ENCODE assay signal across 8 cellular contexts in the genomic region with DNA sequence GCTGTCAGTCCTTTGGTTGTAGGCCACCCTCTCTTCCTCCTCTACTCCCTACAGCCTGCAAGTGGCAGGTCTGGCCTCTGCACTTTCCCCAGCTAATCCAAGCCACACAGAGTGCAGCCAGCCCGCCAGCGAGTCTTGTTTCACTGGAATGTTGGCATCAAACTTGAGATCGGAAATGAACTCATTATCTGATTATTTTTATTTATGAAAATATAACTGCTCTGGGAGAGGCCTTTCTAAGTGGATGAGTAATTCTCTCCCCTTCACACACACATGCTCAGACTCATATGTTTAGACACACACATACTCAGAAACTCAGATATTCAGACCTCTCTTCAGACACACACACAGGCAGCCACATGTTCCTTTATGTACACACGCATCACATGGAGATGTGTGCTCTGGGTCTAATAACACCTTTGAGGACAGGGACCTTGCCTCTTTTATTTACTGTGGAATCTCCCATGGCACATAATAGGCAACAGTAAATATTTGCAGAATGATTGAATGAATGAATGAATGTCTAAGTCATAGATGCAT.
DNase-seq lines count a peak whose midpoint lies in the region; ATAC-seq and TF ChIP-seq lines count a peak whose summit lies in the region.

No MANE protein-coding gene starts in this region.

- H3K56ac ChIP-seq in mesendoderm (ENCODE audit: low read length), result no peak overlapping the region

- H2AFZ ChIP-seq in neural progenitor cell (replicated peaks), result no peak overlapping the region

- H3K79me2 ChIP-seq in neural progenitor cell (ENCODE audit: low read depth) (no peaks in the 10 kb centered on the region), mesendoderm (ENCODE audit: control insufficient read depth, insufficient read depth, low read length) (no peaks in the 10 kb centered on the region)

- H2BK5ac ChIP-seq in mesendoderm (ENCODE audit: low read length), result no peak overlapping the region

- no peak overlapping the region for H4K8ac ChIP-seq in mesendoderm (ENCODE audit: low read depth, low read length)

- TF ChIP-seq CTCF in astrocyte of the cerebellum (IDR thresholded peaks at IDR 0.05; ENCODE audit: low read depth, low read length, missing control alignments) (no peak), neural progenitor cell (IDR thresholded peaks at IDR 0.05) (no peak)

- no peaks in the 10 kb centered on the region for H3K9me3 Mint-ChIP-seq in stimulated activated effector memory CD8-positive, alpha-beta T cell treated with anti-CD3 and anti-CD28 coated beads, Interleukin-12 subunit alpha, Interleukin-12 subunit beta, amount 100 ng/mL, for 72 hours
- H3K9me3 Mint-ChIP-seq in neural progenitor cell, result no peaks in the 10 kb centered on the region

- no peaks in the 10 kb centered on the region for H3K36me3 Mint-ChIP-seq in stimulated activated effector memory CD8-positive, alpha-beta T cell treated with anti-CD3 and anti-CD28 coated beads, Interleukin-12 subunit alpha, Interleukin-12 subunit beta, amount 100 ng/mL, for 72 hours
- H3K36me3 Mint-ChIP-seq in neural progenitor cell, result no peaks in the 10 kb centered on the region

- in situ Hi-C loops in astrocyte of the cerebellum (cut with HindIII; ENCODE audit: low sequenced_read_pairs), result loop anchor here (5.0 kb wide), 1 partner anchor 33 kb away; no protein-coding TSS in a partner anchor

- H3K4me2 ChIP-seq in neural progenitor cell (no peak overlapping the region), mesendoderm (ENCODE audit: low read length) (no peak overlapping the region)

- no peak overlapping the region for H3K18ac ChIP-seq in mesendoderm (ENCODE audit: low read length)

- H3K36me3 ChIP-seq in neural progenitor cell (no peaks in the 10 kb centered on the region), mesendoderm (ENCODE audit: control insufficient read depth, insufficient read depth, low read length) (no peaks in the 10 kb centered on the region)

- peak overlapping the region; percentile 86 for H3K27ac ChIP-seq in right cardiac atrium (ENCODE audit: low read length)
- H3K27ac ChIP-seq in neural progenitor cell, result no peak overlapping the region
- H3K27ac ChIP-seq in mesendoderm (ENCODE audit: low read depth, low read length), result no peak overlapping the region

- ATAC-seq in right cardiac atrium (peak; percentile 82 to 86), GM18909 (IDR thresholded peaks at IDR 0.05; ENCODE audit: poor library complexity, unreplicated experiment) (no peak)
- no peak for ATAC-seq in stimulated activated effector memory CD8-positive, alpha-beta T cell treated with anti-CD3 and anti-CD28 coated beads, Interleukin-12 subunit alpha, Interleukin-12 subunit beta, amount 100 ng/mL, for 72 hours

- no peak overlapping the region for H2BK15ac ChIP-seq in mesendoderm (replicated peaks; ENCODE audit: low read depth)

- intact Hi-C loops in right cardiac atrium (cut with DNase I), result no loop called here

- H3K27me3 Mint-ChIP-seq in neural progenitor cell (ENCODE audit: insufficient read depth, low read depth), result peaks cover 7% of the 10 kb centered on the region

- 16% methylated on average over 4 of the region's 4 CpGs for WGBS in right cardiac atrium
- WGBS in mesendoderm (ENCODE audit: extremely low coverage, insufficient coverage, low lambda C conversion rate), result no CpG with 5 or more reads among the region's 4 CpGs

- no peak overlapping the region for H2BK120ac ChIP-seq in mesendoderm (ENCODE audit: low read depth, low read length)

- no peaks in the 10 kb centered on the region for H4K20me1 ChIP-seq in neural progenitor cell (ENCODE audit: low read depth)

- no peaks in the 10 kb centered on the region for H3K4me1 Mint-ChIP-seq in stimulated activated effector memory CD8-positive, alpha-beta T cell treated with anti-CD3 and anti-CD28 coated beads, Interleukin-12 subunit alpha, Interleukin-12 subunit beta, amount 100 ng/mL, for 72 hours
- H3K4me1 Mint-ChIP-seq in neural progenitor cell, result peaks cover 50% of the 10 kb centered on the region

- H3K27ac Mint-ChIP-seq in stimulated activated effector memory CD8-positive, alpha-beta T cell treated with anti-CD3 and anti-CD28 coated beads, Interleukin-12 subunit alpha, Interleukin-12 subunit beta, amount 100 ng/mL, for 72 hours, result peak overlapping the region; percentile 23
- H3K27ac Mint-ChIP-seq in neural progenitor cell, result no peak overlapping the region

- H3K79me1 ChIP-seq in mesendoderm (ENCODE audit: low read length), result no peaks in the 10 kb centered on the region

- H3K4me1 ChIP-seq in right cardiac atrium (ENCODE audit: control insufficient read depth, insufficient read depth, low read length) (peaks cover 33% of the 10 kb centered on the region), neural progenitor cell (peaks cover 15% of the 10 kb centered on the region), mesendoderm (ENCODE audit: control insufficient read depth, low read depth, low read length) (no peaks in the 10 kb centered on the region)

- H3K4me3 Mint-ChIP-seq in stimulated activated effector memory CD8-positive, alpha-beta T cell treated with anti-CD3 and anti-CD28 coated beads, Interleukin-12 subunit alpha, Interleukin-12 subunit beta, amount 100 ng/mL, for 72 hours, result no peak overlapping the region
- no peak overlapping the region for H3K4me3 Mint-ChIP-seq in neural progenitor cell

- H3K4me3 ChIP-seq in astrocyte of the cerebellum (ENCODE audit: low read depth, low read length) (no peak overlapping the region), right cardiac atrium (ENCODE audit: low read length) (no peak overlapping the region), neural progenitor cell (no peak overlapping the region), mesendoderm (ENCODE audit: low read length) (no peak overlapping the region)

- peaks cover 6% of the 10 kb centered on the region for H3F3A ChIP-seq in neural progenitor cell (ENCODE audit: low read depth)

- DNase-seq in HCEC 1CT (peak; percentile 99), astrocyte of the cerebellum (ENCODE audit: low read depth) (peak; percentile 94), right cardiac atrium (peak; percentile 87 to 93 (median 91)), neural progenitor cell (ENCODE audit: low spot score) (no peak), mesendoderm (no peak)
- DNase-seq in stimulated activated effector memory CD8-positive, alpha-beta T cell treated with anti-CD3 and anti-CD28 coated beads, Interleukin-12 subunit alpha, Interleukin-12 subunit beta, amount 100 ng/mL, for 72 hours (ENCODE audit: low spot score in 2 of 2), result no peak
- no peak for DNase-seq in central memory CD4-positive, alpha-beta T cell

- H3K9ac ChIP-seq in neural progenitor cell, result no peak overlapping the region
- H3K9ac ChIP-seq in mesendoderm (ENCODE audit: low read length), result no peak overlapping the region

- no peak overlapping the region for H3K23ac ChIP-seq in mesendoderm (ENCODE audit: low read length)

- H4K5ac ChIP-seq in mesendoderm (ENCODE audit: low read length), result no peak overlapping the region

- H3K27me3 ChIP-seq in right cardiac atrium (ENCODE audit: control insufficient read depth, insufficient read depth) (no peaks in the 10 kb centered on the region), neural progenitor cell (no peaks in the 10 kb centered on the region), mesendoderm (ENCODE audit: insufficient read depth, low read length, poor library complexity) (no peaks in the 10 kb centered on the region)

- H2AK5ac ChIP-seq in mesendoderm (ENCODE audit: low read length), result no peak overlapping the region

- no peaks in the 10 kb centered on the region for H3K9me3 ChIP-seq in right cardiac atrium (ENCODE audit: control insufficient read depth, low read length)
- no peaks in the 10 kb centered on the region for H3K9me3 ChIP-seq in neural progenitor cell (ENCODE audit: low read depth)

- H3K4ac ChIP-seq in mesendoderm (ENCODE audit: low read depth, low read length), result no peak overlapping the region

Comparison
In these comparisons a context has a peak if more than half of its experiments do, and no peak if none do; other contexts are left out.
1. DNase-seq: peak in HCEC 1CT (single experiment), astrocyte of the cerebellum (single experiment) and right cardiac atrium (3 of 3); none in stimulated activated effector memory CD8-positive, alpha-beta T cell treated with anti-CD3 and anti-CD28 coated beads, Interleukin-12 subunit alpha, Interleukin-12 subunit beta, amount 100 ng/mL, for 72 hours (0 of 2), neural progenitor cell (single experiment), mesendoderm (single experiment) and central memory CD4-positive, alpha-beta T cell (single experiment).
2. ATAC-seq: peak in right cardiac atrium (2 of 2); none in stimulated activated effector memory CD8-positive, alpha-beta T cell treated with anti-CD3 and anti-CD28 coated beads, Interleukin-12 subunit alpha, Interleukin-12 subunit beta, amount 100 ng/mL, for 72 hours (single experiment) and GM18909 (single experiment).